24 cellular contexts compared by ENCODE assay signal in the genomic region with DNA sequence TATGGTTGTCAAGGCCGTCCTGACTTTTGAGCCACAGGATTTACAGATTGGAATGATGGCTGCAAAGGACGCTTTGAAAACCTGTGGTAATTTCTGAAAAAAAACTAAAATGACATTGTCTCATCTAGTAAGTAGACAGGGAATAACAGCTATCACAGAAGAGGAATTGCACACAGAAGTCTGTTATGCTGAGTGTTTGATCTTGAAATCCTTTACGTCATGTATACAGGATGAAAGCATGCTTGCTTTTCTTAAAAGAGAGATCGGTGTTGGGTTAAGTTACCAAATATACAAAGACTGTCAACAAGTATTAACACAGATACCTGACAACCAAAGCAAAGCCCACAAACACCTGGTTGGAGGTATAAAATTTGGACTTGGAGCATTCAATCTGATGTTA. TPM values are rescaled to one million over a fixed set of nuclear protein-coding genes. Genes with fewer than 3 reads are reported as not detected.
DNase-seq lines count a peak whose midpoint lies in the region; ATAC-seq, FAIRE-seq and TF ChIP-seq lines count a peak whose summit lies in the region.
"Had no signal": no experiment of that assay in that cellular context is flagged by ENCODE, and none has a peak within 500 bp of the region (broad histone marks: within the 10 kb centered on the region; RNA-seq: fewer than 3 reads in every experiment).

No MANE protein-coding gene starts in this region.

- no peak overlapping the region for H3K4me3 Mint-ChIP-seq in activated CD8-positive, alpha-beta memory T cell treated with anti-CD3 and anti-CD28 coated beads, Interleukin-2, amount 10 ng/mL, durations not matched to agents 7 days and 5 days
- no peak overlapping the region for H3K4me3 Mint-ChIP-seq in CD4-positive, alpha-beta T cell
- H3K4me3 Mint-ChIP-seq: B cell; CD14-positive monocyte; CD4-positive, CD25-positive, alpha-beta regulatory T cell; CD8-positive, alpha-beta T cell had no signal

- FAIRE-seq in keratinocyte (lab: Jason Lieb, UNC): peak; percentile 43
- FAIRE-seq: A549, D721Med, G401.6, GM12891, GM19239 had no signal

- CTCF ChIA-PET in activated CD8-positive, alpha-beta memory T cell treated with anti-CD3 and anti-CD28 coated beads, Interleukin-2, amount 10 ng/mL, durations not matched to agents 7 days and 5 days (lab: Charles Lee): interaction anchor here (1.8 to 1.9 kb wide), 2 partner anchors 9 to 12 kb away, joined by 5 to 6 read pairs; partner anchors contain the start of gene SRSF7
- CTCF ChIA-PET in CD4-positive, alpha-beta T cell (lab: Charles Lee): no interaction called here

- H3K79me2 ChIP-seq in keratinocyte (ENCODE audit: control insufficient read depth, insufficient read depth, low read length): no peaks in the 10 kb centered on the region

- no peak overlapping the region for H3K4ac ChIP-seq in mesenchymal stem cell (ENCODE audit: low read depth in 1 of 2, low read length in 2 of 2)

- H3K4me3 ChIP-seq in keratinocyte (ENCODE audit: control insufficient read depth in 2 of 3, extremely low read depth in 1 of 3, insufficient read depth in 2 of 3, low read depth in 1 of 3, low read length in 3 of 3) (no peak overlapping the region), mesenchymal stem cell (ENCODE audit: insufficient read depth in 1 of 2, low read depth in 1 of 2, low read length in 2 of 2) (no peak overlapping the region)
- H3K4me3 ChIP-seq: A549, BLaER1 had no signal

- H3K27me3 Mint-ChIP-seq in activated CD8-positive, alpha-beta memory T cell treated with anti-CD3 and anti-CD28 coated beads, Interleukin-2, amount 10 ng/mL, durations not matched to agents 7 days and 5 days: no peaks in the 10 kb centered on the region
- no peaks in the 10 kb centered on the region for H3K27me3 Mint-ChIP-seq in CD4-positive, alpha-beta T cell
- H3K27me3 Mint-ChIP-seq: B cell; CD4-positive, CD25-positive, alpha-beta regulatory T cell had no signal

- no peak overlapping the region for H2BK120ac ChIP-seq in mesenchymal stem cell (ENCODE audit: low read depth, low read length)

- no peak overlapping the region for H4K91ac ChIP-seq in mesenchymal stem cell (ENCODE audit: low read length)

- H3K4me1 ChIP-seq in keratinocyte (ENCODE audit: control insufficient read depth, extremely low read depth, insufficient read depth, low read length) (peaks cover 22% of the 10 kb centered on the region), mesenchymal stem cell (ENCODE audit: control insufficient read depth, insufficient read depth, low read depth, low read length) (no peaks in the 10 kb centered on the region)
- H3K4me1 ChIP-seq: A549, BLaER1 had no signal

- no peaks in the 10 kb centered on the region for H3K27me3 ChIP-seq in CD4-positive, alpha-beta T cell (ENCODE audit: control insufficient read depth, insufficient read depth, low read length)
- no peaks in the 10 kb centered on the region for H3K27me3 ChIP-seq in keratinocyte (ENCODE audit: control insufficient read depth, extremely low read depth, insufficient read depth, low read length)
- H3K27me3 ChIP-seq in mesenchymal stem cell (ENCODE audit: control insufficient read depth in 1 of 2, insufficient read depth in 1 of 2, low read length in 2 of 2): no peaks in the 10 kb centered on the region
- H3K27me3 ChIP-seq: BLaER1 had no signal

- H4K20me1 ChIP-seq in keratinocyte (ENCODE audit: control insufficient read depth, extremely low read depth, insufficient read depth, low read length): no peaks in the 10 kb centered on the region
- H4K20me1 ChIP-seq: BLaER1 had no signal

- POLR2A ChIA-PET in CD4-positive, alpha-beta T cell (lab: Charles Lee): interaction anchor here (4.0 kb wide), 1 partner anchor 12 kb away, joined by 18 read pairs; the partner anchor contains the start of gene SRSF7

- H3K4me1 Mint-ChIP-seq in activated CD8-positive, alpha-beta memory T cell treated with anti-CD3 and anti-CD28 coated beads, Interleukin-2, amount 10 ng/mL, durations not matched to agents 7 days and 5 days: peaks cover 11% of the 10 kb centered on the region
- no peaks in the 10 kb centered on the region for H3K4me1 Mint-ChIP-seq in CD4-positive, alpha-beta T cell (ENCODE audit: low read depth)
- H3K4me1 Mint-ChIP-seq: B cell, CD14-positive monocyte had no signal

- no peak for TF ChIP-seq CTCF in CD4-positive, alpha-beta T cell (IDR thresholded peaks at IDR 0.05)
- no peak for TF ChIP-seq CTCF in keratinocyte (optimal IDR thresholded peaks at IDR 0.05 in 1 of 3, IDR thresholded peaks at IDR 0.05 in 1 of 3, conservative IDR thresholded peaks at IDR 0.05 in 1 of 3; ENCODE audit: extremely low read depth in 1 of 3, insufficient read depth in 2 of 3, low read length in 3 of 3)

- no peak overlapping the region for H3K23ac ChIP-seq in mesenchymal stem cell (ENCODE audit: low read length in 2 of 2)

- no peaks in the 10 kb centered on the region for H3K9me3 ChIP-seq in CD4-positive, alpha-beta T cell (ENCODE audit: control insufficient read depth, low read length)
- H3K9me3 ChIP-seq in keratinocyte (ENCODE audit: control insufficient read depth, low read depth, low read length) (no peaks in the 10 kb centered on the region), mesenchymal stem cell (ENCODE audit: control insufficient read depth, low read length) (no peaks in the 10 kb centered on the region)
- H3K9me3 ChIP-seq: A549, BLaER1, Caco-2 had no signal

- ATAC-seq in activated CD8-positive, alpha-beta memory T cell treated with anti-CD3 and anti-CD28 coated beads, Interleukin-2, amount 10 ng/mL, durations not matched to agents 7 days and 5 days: no peak
- ATAC-seq in CD4-positive, alpha-beta T cell (ENCODE audit: poor library complexity): peak; percentile 68
- ATAC-seq in GM21825 (IDR thresholded peaks at IDR 0.05; ENCODE audit: unreplicated experiment): no peak
- ATAC-seq: A549 had no signal

- no peaks in the 10 kb centered on the region for H3K9me3 Mint-ChIP-seq in activated CD8-positive, alpha-beta memory T cell treated with anti-CD3 and anti-CD28 coated beads, Interleukin-2, amount 10 ng/mL, durations not matched to agents 7 days and 5 days (ENCODE audit: low read depth)
- no peaks in the 10 kb centered on the region for H3K9me3 Mint-ChIP-seq in CD4-positive, alpha-beta T cell
- H3K9me3 Mint-ChIP-seq: CD8-positive, alpha-beta T cell had no signal

- H3K36me3 Mint-ChIP-seq in activated CD8-positive, alpha-beta memory T cell treated with anti-CD3 and anti-CD28 coated beads, Interleukin-2, amount 10 ng/mL, durations not matched to agents 7 days and 5 days: no peaks in the 10 kb centered on the region
- H3K36me3 Mint-ChIP-seq in CD4-positive, alpha-beta T cell (ENCODE audit: low read depth): no peaks in the 10 kb centered on the region
- H3K36me3 Mint-ChIP-seq: CD14-positive monocyte; CD4-positive, CD25-positive, alpha-beta regulatory T cell; CD8-positive, alpha-beta T cell had no signal

- no peak overlapping the region for H2BK15ac ChIP-seq in mesenchymal stem cell (ENCODE audit: low read depth, poor library complexity, severe bottlenecking)

- no peaks in the 10 kb centered on the region for H3K79me1 ChIP-seq in mesenchymal stem cell (replicated peaks; ENCODE audit: low read length, poor library complexity, severe bottlenecking)

- H2AFZ ChIP-seq in keratinocyte (ENCODE audit: control insufficient read depth, low read length) (no peak overlapping the region), mesenchymal stem cell (ENCODE audit: low read depth, low read length) (no peak overlapping the region)

- no peak for DNase-seq in activated CD8-positive, alpha-beta memory T cell treated with anti-CD3 and anti-CD28 coated beads, Interleukin-2, amount 10 ng/mL, durations not matched to agents 7 days and 5 days
- DNase-seq in activated CD8-positive, alpha-beta memory T cell treated with anti-CD3 and anti-CD28 coated beads, Interleukin-2, amount 50 U/mL, for 48 hours: no peak
- no peak for DNase-seq in CD4-positive, alpha-beta T cell
- DNase-seq in DMS53 treated with DMSO at 0.1 percent for 48 hours (lab: John Stamatoyannopoulos, UW; ENCODE audit: unreplicated experiment) (peak; percentile 14), keratinocyte (ENCODE audit: low read depth, low spot score) (no peak), mesenchymal stem cell (no peak)
- DNase-seq: AML-193; C1 segment of cervical spinal cord; Caco-2; Calu3; CD8-positive, alpha-beta T cell; DMS79 treated with DMSO at 0.1 percent for 48 hours; GF-D8 had no signal

- H2BK12ac ChIP-seq in mesenchymal stem cell (ENCODE audit: low read length in 2 of 2): no peak overlapping the region

- H3K9ac ChIP-seq in keratinocyte (ENCODE audit: control insufficient read depth, extremely low read depth, insufficient read depth, low read length): no peak overlapping the region
- H3K9ac ChIP-seq in mesenchymal stem cell (ENCODE audit: low read length): no peak overlapping the region
- H3K9ac ChIP-seq: BLaER1 had no signal

- peak overlapping the region; percentile 18 for H3K27ac Mint-ChIP-seq in activated CD8-positive, alpha-beta memory T cell treated with anti-CD3 and anti-CD28 coated beads, Interleukin-2, amount 10 ng/mL, durations not matched to agents 7 days and 5 days
- H3K27ac Mint-ChIP-seq in CD4-positive, alpha-beta T cell: no peak overlapping the region
- H3K27ac Mint-ChIP-seq: B cell; CD14-positive monocyte; CD4-positive, CD25-positive, alpha-beta regulatory T cell; CD8-positive, alpha-beta T cell had no signal

- no peak overlapping the region for H2BK5ac ChIP-seq in mesenchymal stem cell (ENCODE audit: low read depth, low read length, poor library complexity, severe bottlenecking)

- dilution Hi-C loops in keratinocyte (cut with MboI; ENCODE audit: extremely low pct_ligation_motif_present, low sequenced_read_pairs): no loop called here

- H3K36me3 ChIP-seq in keratinocyte (ENCODE audit: control insufficient read depth in 2 of 2, extremely low read depth in 1 of 2, insufficient read depth in 2 of 2, low read length in 2 of 2) (no peaks in the 10 kb centered on the region), mesenchymal stem cell (ENCODE audit: control insufficient read depth in 1 of 2, insufficient read depth in 2 of 2, low read depth in 1 of 2, low read length in 2 of 2) (no peaks in the 10 kb centered on the region)
- H3K36me3 ChIP-seq: BLaER1 had no signal

- no peak overlapping the region for H3K18ac ChIP-seq in mesenchymal stem cell (ENCODE audit: low read depth in 1 of 2, low read length in 2 of 2)

- H3K14ac ChIP-seq in mesenchymal stem cell (ENCODE audit: low read length in 2 of 2): no peak overlapping the region

- WGBS in mesenchymal stem cell: 83% methylated on average over 2 of the region's 4 CpGs

- H3K4me2 ChIP-seq in keratinocyte (ENCODE audit: control insufficient read depth, extremely low read depth, insufficient read depth, low read depth, low read length) (no peak overlapping the region), mesenchymal stem cell (ENCODE audit: low read length, poor library complexity, severe bottlenecking) (no peak overlapping the region)
- H3K4me2 ChIP-seq: A549, BLaER1 had no signal

- no peak overlapping the region for H4K8ac ChIP-seq in mesenchymal stem cell (ENCODE audit: low read length)

- intact Hi-C loops in CD4-positive, alpha-beta T cell (cut with DNase I, micrococcal nuclease): no loop called here

- H3K9me1 ChIP-seq in keratinocyte (ENCODE audit: control insufficient read depth, extremely low read depth, insufficient read depth, low read length): no peaks in the 10 kb centered on the region

- no peak overlapping the region for H3K27ac ChIP-seq in CD4-positive, alpha-beta T cell (ENCODE audit: low read depth, low read length)
- no peak overlapping the region for H3K27ac ChIP-seq in keratinocyte (ENCODE audit: control insufficient read depth, insufficient read depth, low read length)
- no peak overlapping the region for H3K27ac ChIP-seq in mesenchymal stem cell (ENCODE audit: low read length, poor library complexity, severe bottlenecking)
- H3K27ac ChIP-seq: 22Rv1, A549, BLaER1 had no signal

- no peak overlapping the region for H2AK5ac ChIP-seq in mesenchymal stem cell (ENCODE audit: low read length, severe bottlenecking)

RNA-seq across cellular contexts. Expression of gene SRSF7, which starts 12.6 kb away (rescaled TPM):
- total RNA-seq in activated CD8-positive, alpha-beta memory T cell treated with anti-CD3 and anti-CD28 coated beads, Interleukin-2, amount 10 ng/mL, durations not matched to agents 7 days and 5 days: 100 to 1,000 TPM; 362 to 378 TPM
- 100 to 1,000 TPM; 550 to 557 TPM for total RNA-seq in CD4-positive, alpha-beta T cell
- polyA plus RNA-seq in keratinocyte: 193 to 316 TPM (median 229 TPM) in 3 replicates
- 70.5 TPM for polyA plus RNA-seq in keratinocyte (2011; ENCODE audit: low read depth)
- polyA plus RNA-seq in keratinocyte (2011; cell fraction: cytosol; rRNA removed): 126 and 150 TPM in 2 replicates
- 166 and 255 TPM in 2 replicates for polyA plus RNA-seq in keratinocyte (2011; cell fraction: nucleus; rRNA removed)
- polyA plus RNA-seq in keratinocyte (2012; ENCODE audit: low replicate concordance): 72.0 and 168 TPM in 2 replicates
- 87.9 to 182 TPM (median 109 TPM) in 3 replicates for polyA minus RNA-seq in keratinocyte
- 75.2 TPM for polyA minus RNA-seq in keratinocyte (2011; cell fraction: cytosol; rRNA and poly(A)+ RNA removed)
- polyA minus RNA-seq in keratinocyte (2011; cell fraction: nucleus; rRNA and poly(A)+ RNA removed): 42.4 and 62.1 TPM in 2 replicates
- polyA plus RNA-seq in mesenchymal stem cell (2013, experiment 1 of 2): 99.0 TPM
- 108 TPM for polyA plus RNA-seq in mesenchymal stem cell (2013, experiment 2 of 2)

RNA-seq across cellular contexts. Expression of gene GEMIN6, which starts 14.3 kb away (rescaled TPM):
- total RNA-seq in activated CD8-positive, alpha-beta memory T cell treated with anti-CD3 and anti-CD28 coated beads, Interleukin-2, amount 10 ng/mL, durations not matched to agents 7 days and 5 days: 10 to 100 TPM; 17.8 to 30.8 TPM
- 1 to 10 TPM; 1.2 to 2.1 TPM for total RNA-seq in CD4-positive, alpha-beta T cell
- polyA plus RNA-seq in keratinocyte: 17.3 to 29.1 TPM (median 20.2 TPM) in 3 replicates
- polyA plus RNA-seq in keratinocyte (2011; ENCODE audit: low read depth): 13.8 TPM
- polyA plus RNA-seq in keratinocyte (2011; cell fraction: cytosol; rRNA removed): 16.6 and 26.0 TPM in 2 replicates
- polyA plus RNA-seq in keratinocyte (2011; cell fraction: nucleus; rRNA removed): 7.9 and 9.8 TPM in 2 replicates
- 11.6 and 20.7 TPM in 2 replicates for polyA plus RNA-seq in keratinocyte (2012; ENCODE audit: low replicate concordance)
- 3.7 to 6.0 TPM (median 4.2 TPM) in 3 replicates for polyA minus RNA-seq in keratinocyte
- 5.6 TPM for polyA minus RNA-seq in keratinocyte (2011; cell fraction: cytosol; rRNA and poly(A)+ RNA removed)
- polyA minus RNA-seq in keratinocyte (2011; cell fraction: nucleus; rRNA and poly(A)+ RNA removed): 3.2 and 3.6 TPM in 2 replicates
- polyA plus RNA-seq in mesenchymal stem cell (2013, experiment 1 of 2): 7.1 TPM
- polyA plus RNA-seq in mesenchymal stem cell (2013, experiment 2 of 2): 7.4 TPM

Comparison
In these comparisons a context has a peak if more than half of its experiments do, and no peak if none do; other contexts are left out.
1. RNA of gene GEMIN6, which starts 14.3 kb away (total RNA-seq): 17.8 to 30.8 TPM in activated CD8-positive, alpha-beta memory T cell treated with anti-CD3 and anti-CD28 coated beads, Interleukin-2, amount 10 ng/mL, durations not matched to agents 7 days and 5 days; 1.2 to 2.1 TPM in CD4-positive, alpha-beta T cell; every median in the first group is over 4 times any median in the second.